Comparison of ENCODE assay signal across 9 cellular contexts in the genomic region with DNA sequence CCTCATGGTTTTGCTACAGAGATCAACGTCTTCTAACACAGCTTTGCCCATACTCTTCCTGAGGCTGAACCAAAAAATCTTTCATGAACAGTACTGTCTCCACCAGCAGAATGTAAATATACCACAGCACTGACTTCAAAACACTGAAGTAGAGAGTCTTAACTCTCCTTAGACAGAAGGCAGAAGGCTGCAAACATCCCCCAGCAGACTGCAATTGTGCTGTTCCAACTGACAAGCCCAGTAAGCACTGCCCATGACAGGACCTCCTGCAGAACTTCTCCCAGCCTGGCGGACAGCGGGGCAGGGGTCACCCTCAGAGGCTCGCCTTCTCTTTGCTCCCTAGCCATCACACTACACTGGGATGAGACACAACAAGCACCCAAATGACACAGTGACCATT.
DNase-seq lines count a peak whose midpoint lies in the region; ATAC-seq and TF ChIP-seq lines count a peak whose summit lies in the region.
"Had no signal": no experiment of that assay in that cellular context is flagged by ENCODE, and none has a peak within 500 bp of the region (broad histone marks: within the 10 kb centered on the region; RNA-seq: fewer than 3 reads in every experiment).

No MANE protein-coding gene starts in this region.

- H3K27me3 ChIP-seq in left lung, result no peaks in the 10 kb centered on the region
- H3K27me3 ChIP-seq in sigmoid colon, result no peaks in the 10 kb centered on the region

- H3K36me3 ChIP-seq in left lung, result no peaks in the 10 kb centered on the region
- no peaks in the 10 kb centered on the region for H3K36me3 ChIP-seq in sigmoid colon

- intact Hi-C loops in left lung (cut with DNase I), result no loop called here
- intact Hi-C loops in sigmoid colon (cut with DNase I), result loop anchor here (5.0 kb wide), 1 partner anchor 64 kb away; no protein-coding TSS in a partner anchor

- no peak for TF ChIP-seq POLR2A in sigmoid colon (IDR thresholded peaks at IDR 0.05)

- DNase-seq in HEK293T (ENCODE audit: extremely low spot score), result peak; percentile 16
- DNase-seq in left lung, result no peak
- DNase-seq in sigmoid colon, result no peak
- DNase-seq in activated CD8-positive, alpha-beta memory T cell treated with anti-CD3 and anti-CD28 coated beads, Interleukin-2, amount 50 U/mL, for 48 hours, result no peak
- DNase-seq in AG20443 (ENCODE audit: low spot score), result no peak
- DNase-seq in HT-29 (ENCODE audit: low spot score), result no peak
- DNase-seq: activated CD4-positive, alpha-beta memory T cell treated with anti-CD3 and anti-CD28 coated beads for 36 hours had no signal

- WGBS in sigmoid colon, 2 donors, result 74 to 80% methylated on average over 4 of the region's 4 CpGs

- CTCF ChIA-PET in HEK293T (lab: Yijun Ruan, JAX), result interaction anchor here (0.8 kb wide), 1 partner anchor 13 kb away, joined by 3 read pairs; no protein-coding TSS in a partner anchor

- ATAC-seq in left lung (peak; percentile 18), HG03520 (IDR thresholded peaks at IDR 0.05; ENCODE audit: unreplicated experiment) (no peak)

- peaks cover 7 to 38% of the 10 kb centered on the region in 2 donors for H3K4me1 ChIP-seq in left lung
- H3K4me1 ChIP-seq in sigmoid colon, result peaks cover 0 to 51% (median 43%) of the 10 kb centered on the region in 4 donors

- TF ChIP-seq CTCF in left lung (IDR thresholded peaks at IDR 0.05) (no peak), sigmoid colon (IDR thresholded peaks at IDR 0.05) (no peak)

- no peak overlapping the region for H3K4me3 ChIP-seq in left lung
- no peak overlapping the region for H3K4me3 ChIP-seq in sigmoid colon

- peak overlapping the region; percentile 82 for H3K27ac ChIP-seq in cingulate gyrus (ENCODE audit: low read depth, low read length)
- H3K27ac ChIP-seq in left lung, result peak overlapping the region; percentile 14 to 33
- H3K27ac ChIP-seq in sigmoid colon, result peak overlapping the region; percentile 58 to 79 (median 70)

- POLR2A ChIA-PET in HEK293T (lab: Yijun Ruan, JAX), result interaction anchor here (1.2 kb wide), 1 partner anchor 13 kb away, joined by 4 read pairs; no protein-coding TSS in a partner anchor

- TF ChIP-seq EP300 in sigmoid colon (IDR thresholded peaks at IDR 0.05), result no peak

- H3K9me3 ChIP-seq in left lung (no peaks in the 10 kb centered on the region), sigmoid colon (no peaks in the 10 kb centered on the region)

TF ChIP-seq in HEK293T, 16 proteins besides CTCF, POLR2A, EP300 and RAD21:
- no peak for TF ChIP-seq ELF4 (IDR thresholded peaks at IDR 0.05)
- no peak for TF ChIP-seq LEF1 (IDR thresholded peaks at IDR 0.05; ENCODE audit: borderline replicate concordance)
- no peak for TF ChIP-seq TARDBP (IDR thresholded peaks at IDR 0.05)
- TF ChIP-seq L3MBTL2 (conservative IDR thresholded peaks at IDR 0.05), result no peak
- no peak for TF ChIP-seq BHLHE40 (IDR thresholded peaks at IDR 0.05; ENCODE audit: borderline replicate concordance)
- TF ChIP-seq ARNT (IDR thresholded peaks at IDR 0.05), result no peak
- TF ChIP-seq FOXK2 (IDR thresholded peaks at IDR 0.05), result no peak
- TF ChIP-seq ZNF384 (IDR thresholded peaks at IDR 0.05), result no peak
- TF ChIP-seq FOXM1 (IDR thresholded peaks at IDR 0.05; ENCODE audit: borderline replicate concordance), result no peak
- no peak for TF ChIP-seq NFRKB (IDR thresholded peaks at IDR 0.05)
- no peak for TF ChIP-seq SP1 (IDR thresholded peaks at IDR 0.05)
- no peak for TF ChIP-seq SUZ12 (IDR thresholded peaks at IDR 0.05)
- TF ChIP-seq, protein P1, sequence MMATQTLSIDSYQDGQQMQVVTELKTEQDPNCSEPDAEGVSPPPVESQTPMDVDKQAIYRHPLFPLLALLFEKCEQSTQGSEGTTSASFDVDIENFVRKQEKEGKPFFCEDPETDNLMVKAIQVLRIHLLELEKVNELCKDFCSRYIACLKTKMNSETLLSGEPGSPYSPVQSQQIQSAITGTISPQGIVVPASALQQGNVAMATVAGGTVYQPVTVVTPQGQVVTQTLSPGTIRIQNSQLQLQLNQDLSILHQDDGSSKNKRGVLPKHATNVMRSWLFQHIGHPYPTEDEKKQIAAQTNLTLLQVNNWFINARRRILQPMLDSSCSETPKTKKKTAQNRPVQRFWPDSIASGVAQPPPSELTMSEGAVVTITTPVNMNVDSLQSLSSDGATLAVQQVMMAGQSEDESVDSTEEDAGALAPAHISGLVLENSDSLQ (IDR thresholded peaks at IDR 0.05), result no peak
- TF ChIP-seq HDGF (IDR thresholded peaks at IDR 0.05; ENCODE audit: borderline replicate concordance), result no peak
- TF ChIP-seq CTBP1 (IDR thresholded peaks at IDR 0.05; ENCODE audit: borderline replicate concordance), result no peak
- TF ChIP-seq FOXA1 (IDR thresholded peaks at IDR 0.05), result no peak

Comparison
In these comparisons a context has a peak if more than half of its experiments do, and no peak if none do; other contexts are left out.
1. H3K27ac ChIP-seq: peak in every context shown above with its lines; median percentile 82 in cingulate gyrus; 70 in sigmoid colon; 24 in left lung.